8 cellular contexts compared by ENCODE assay signal in genomic region chr14:92783813-92784431, GRCh38. TPM values are rescaled to one million over a fixed set of nuclear protein-coding genes. Genes with fewer than 3 reads are reported as not detected.
A peak's percentile ranks its signal among the peaks of the same experiment; 100 is the strongest.
DNase-seq lines count a peak whose midpoint lies in the region; ATAC-seq and TF ChIP-seq lines count a peak whose summit lies in the region.

No MANE protein-coding gene starts in this region.

- CTCF ChIA-PET in activated naive CD4-positive, alpha-beta T cell treated with anti-CD3 and anti-CD28 coated beads, Interleukin-2, amount 10 ng/mL, durations not matched to agents 7 days and 5 days (lab: Charles Lee) = interaction anchor here (0.6 to 3.5 kb wide), 9 partner anchors 33 to 234 kb away, joined by 3 to 38 read pairs (median 4); no protein-coding TSS in a partner anchor

- H3K27me3 Mint-ChIP-seq in activated naive CD4-positive, alpha-beta T cell treated with anti-CD3 and anti-CD28 coated beads, Interleukin-2, amount 10 ng/mL, durations not matched to agents 7 days and 5 days = no peaks in the 10 kb centered on the region
- H3K27me3 Mint-ChIP-seq in activated T-cell treated with anti-CD3 and anti-CD28 coated beads, Interleukin-2, amount 50 U/mL, for 72 hours (ENCODE audit: low read depth) = no peaks in the 10 kb centered on the region
- H3K27me3 Mint-ChIP-seq in glutamatergic neuron (ENCODE audit: unreplicated experiment) = no peaks in the 10 kb centered on the region

- no peak overlapping the region for H3K4me3 Mint-ChIP-seq in activated naive CD4-positive, alpha-beta T cell treated with anti-CD3 and anti-CD28 coated beads, Interleukin-2, amount 10 ng/mL, durations not matched to agents 7 days and 5 days
- H3K4me3 Mint-ChIP-seq in activated T-cell treated with anti-CD3 and anti-CD28 coated beads, Interleukin-2, amount 50 U/mL, for 72 hours = no peak overlapping the region
- no peak overlapping the region for H3K4me3 Mint-ChIP-seq in glutamatergic neuron (ENCODE audit: unreplicated experiment)

- peak; percentile 41 for ATAC-seq in HG03196 (IDR thresholded peaks at IDR 0.05; ENCODE audit: unreplicated experiment)
- ATAC-seq in activated T-cell treated with anti-CD3 and anti-CD28 coated beads, Interleukin-2, amount 50 U/mL, for 72 hours (replicated peaks in 1 of 2) = peak; percentile 73 to 74
- ATAC-seq in HG03442 (IDR thresholded peaks at IDR 0.05; ENCODE audit: unreplicated experiment) = no peak

- DNase-seq in activated naive CD4-positive, alpha-beta T cell treated with anti-CD3 and anti-CD28 coated beads, Interleukin-2, amount 10 ng/mL, durations not matched to agents 7 days and 5 days = peak; percentile 52
- no peak for DNase-seq in activated naive CD4-positive, alpha-beta T cell treated with Interleukin-2 at 50 U/mL for 16 hours
- DNase-seq in NCI-H345 treated with DMSO at 0.1 percent for 48 hours (lab: John Stamatoyannopoulos, UW; ENCODE audit: unreplicated experiment) = peak; percentile 63
- DNase-seq in activated T-cell treated with anti-CD3 and anti-CD28 coated beads, Interleukin-2, amount 50 U/mL, for 72 hours = peak; percentile 22 to 34
- DNase-seq in glutamatergic neuron = no peak
- peak; percentile 47 for DNase-seq in putamen (ENCODE audit: low spot score)

- H3K36me3 Mint-ChIP-seq in activated naive CD4-positive, alpha-beta T cell treated with anti-CD3 and anti-CD28 coated beads, Interleukin-2, amount 10 ng/mL, durations not matched to agents 7 days and 5 days = no peaks in the 10 kb centered on the region
- no peaks in the 10 kb centered on the region for H3K36me3 Mint-ChIP-seq in activated T-cell treated with anti-CD3 and anti-CD28 coated beads, Interleukin-2, amount 50 U/mL, for 72 hours (ENCODE audit: insufficient read depth in 2 of 2)
- H3K36me3 Mint-ChIP-seq in glutamatergic neuron (ENCODE audit: unreplicated experiment) = no peaks in the 10 kb centered on the region

- H3K27ac Mint-ChIP-seq in activated naive CD4-positive, alpha-beta T cell treated with anti-CD3 and anti-CD28 coated beads, Interleukin-2, amount 10 ng/mL, durations not matched to agents 7 days and 5 days = no peak overlapping the region
- no peak overlapping the region for H3K27ac Mint-ChIP-seq in activated T-cell treated with anti-CD3 and anti-CD28 coated beads, Interleukin-2, amount 50 U/mL, for 72 hours
- no peak overlapping the region for H3K27ac Mint-ChIP-seq in glutamatergic neuron (ENCODE audit: unreplicated experiment)

- TF ChIP-seq CTCF in glutamatergic neuron (IDR thresholded peaks at IDR 0.05; ENCODE audit: partially characterized antibody, unreplicated experiment) = peak; percentile 46

- H3K9me3 Mint-ChIP-seq in activated naive CD4-positive, alpha-beta T cell treated with anti-CD3 and anti-CD28 coated beads, Interleukin-2, amount 10 ng/mL, durations not matched to agents 7 days and 5 days = peaks cover 4% of the 10 kb centered on the region
- H3K9me3 Mint-ChIP-seq in activated T-cell treated with anti-CD3 and anti-CD28 coated beads, Interleukin-2, amount 50 U/mL, for 72 hours = peaks cover 0 to 1% of the 10 kb centered on the region in 2 donors
- H3K9me3 Mint-ChIP-seq in glutamatergic neuron (ENCODE audit: unreplicated experiment) = peaks cover 2% of the 10 kb centered on the region

- peaks cover 25% of the 10 kb centered on the region for H3K4me1 Mint-ChIP-seq in activated naive CD4-positive, alpha-beta T cell treated with anti-CD3 and anti-CD28 coated beads, Interleukin-2, amount 10 ng/mL, durations not matched to agents 7 days and 5 days
- no peaks in the 10 kb centered on the region for H3K4me1 Mint-ChIP-seq in activated T-cell treated with anti-CD3 and anti-CD28 coated beads, Interleukin-2, amount 50 U/mL, for 72 hours (ENCODE audit: low read depth)
- no peaks in the 10 kb centered on the region for H3K4me1 Mint-ChIP-seq in glutamatergic neuron (ENCODE audit: low read depth, unreplicated experiment)

RNA-seq across cellular contexts. Expression of gene GOLGA5, which starts 10.2 kb away (rescaled TPM):
- total RNA-seq in activated T-cell treated with anti-CD3 and anti-CD28 coated beads, Interleukin-2, amount 50 U/mL, for 72 hours = 10 to 100 TPM; 19.7 to 24.2 TPM
- total RNA-seq in glutamatergic neuron (ENCODE audit: unreplicated experiment) = 28.2 TPM

RNA-seq across cellular contexts. Expression of gene LGMN, which starts 35.5 kb away (rescaled TPM):
- total RNA-seq in activated T-cell treated with anti-CD3 and anti-CD28 coated beads, Interleukin-2, amount 50 U/mL, for 72 hours = 1 to 10 TPM; 2.5 to 4.7 TPM
- total RNA-seq in glutamatergic neuron (ENCODE audit: unreplicated experiment) = 36.9 TPM

Comparison
In these comparisons a context has a peak if more than half of its experiments do, and no peak if none do; other contexts are left out.
1. DNase-seq: peak in activated naive CD4-positive, alpha-beta T cell treated with anti-CD3 and anti-CD28 coated beads, Interleukin-2, amount 10 ng/mL, durations not matched to agents 7 days and 5 days (single experiment), NCI-H345 treated with DMSO at 0.1 percent for 48 hours (single experiment), activated T-cell treated with anti-CD3 and anti-CD28 coated beads, Interleukin-2, amount 50 U/mL, for 72 hours (2 of 2) and putamen (single experiment); none in activated naive CD4-positive, alpha-beta T cell treated with Interleukin-2 at 50 U/mL for 16 hours (single experiment) and glutamatergic neuron (single experiment).